In genomic region chr21:42401164-42401563, GRCh38 we compare ENCODE assay signal across 17 cellular contexts. TPM values are rescaled to one million over a fixed set of nuclear protein-coding genes. Genes with fewer than 3 reads are reported as not detected.
DNase-seq lines count a peak whose midpoint lies in the region; TF ChIP-seq lines count a peak whose summit lies in the region.
"Had no signal": no experiment of that assay in that cellular context is flagged by ENCODE, and none has a peak within 500 bp of the region (broad histone marks: within the 10 kb centered on the region; RNA-seq: fewer than 3 reads in every experiment).

No MANE protein-coding gene starts in this region.

- H3K27me3 Mint-ChIP-seq in T-helper 2 cell treated with Interferon-gamma antibody and Interleukin-4, amounts not matched to agents 5 μg/mL and 100 μg/mL, for 36 hours (ENCODE audit: low read depth) = no peaks in the 10 kb centered on the region
- H3K27me3 Mint-ChIP-seq in activated T-helper 2 cell treated with anti-CD3 and anti-CD28 coated beads, Interferon-gamma antibody, Interleukin-2, Interleukin-4, amounts not matched to agents 10 μg/mL and 5 μg/mL and 100 μg/mL, durations not matched to agents 14 hours and 24 hours and 36 hours (ENCODE audit: low read depth) = no peaks in the 10 kb centered on the region
- H3K27me3 Mint-ChIP-seq: dendritic cell treated with granulocyte-macrophage colony-stimulating factor and Interleukin-4, amounts not matched to agents 40 ng/mL and 50 ng/mL, for 4 days; type B pancreatic cell had no signal

- H3K27ac ChIP-seq in Peyer's patch = peak overlapping the region in 1 of 4 donors; percentile 37
- H3K27ac ChIP-seq: ovary, WERI-Rb-1 had no signal

- intact Hi-C loops in activated T-helper 2 cell treated with anti-CD3 and anti-CD28 coated beads, Interferon-gamma antibody, Interleukin-2, Interleukin-4, amounts not matched to agents 10 μg/mL and 5 μg/mL and 100 μg/mL, durations not matched to agents 14 hours and 24 hours and 36 hours (cut with micrococcal nuclease) = loop anchor here (5.0 to 10.0 kb wide), 2 partner anchors 126 to 396 kb away; no protein-coding TSS in a partner anchor

- POLR2A ChIA-PET in GM10248 (lab: Yijun Ruan, JAX) = no interaction called here

- TF ChIP-seq POLR2A in Peyer's patch (IDR thresholded peaks at IDR 0.05) = no peak

- H3K4me3 Mint-ChIP-seq in T-helper 2 cell treated with Interferon-gamma antibody and Interleukin-4, amounts not matched to agents 5 μg/mL and 100 μg/mL, for 36 hours = peak overlapping the region; percentile 63
- H3K4me3 Mint-ChIP-seq in activated T-helper 2 cell treated with anti-CD3 and anti-CD28 coated beads, Interferon-gamma antibody, Interleukin-2, Interleukin-4, amounts not matched to agents 10 μg/mL and 5 μg/mL and 100 μg/mL, durations not matched to agents 14 hours and 24 hours and 36 hours (ENCODE audit: low read depth) = peak overlapping the region; percentile 72
- H3K4me3 Mint-ChIP-seq: dendritic cell treated with granulocyte-macrophage colony-stimulating factor and Interleukin-4, amounts not matched to agents 40 ng/mL and 50 ng/mL, for 4 days; type B pancreatic cell had no signal

- H3K27ac Mint-ChIP-seq in T-helper 2 cell treated with Interferon-gamma antibody and Interleukin-4, amounts not matched to agents 5 μg/mL and 100 μg/mL, for 36 hours = peak overlapping the region; percentile 90
- peak overlapping the region; percentile 92 for H3K27ac Mint-ChIP-seq in activated T-helper 2 cell treated with anti-CD3 and anti-CD28 coated beads, Interferon-gamma antibody, Interleukin-2, Interleukin-4, amounts not matched to agents 10 μg/mL and 5 μg/mL and 100 μg/mL, durations not matched to agents 14 hours and 24 hours and 36 hours
- H3K27ac Mint-ChIP-seq: dendritic cell treated with granulocyte-macrophage colony-stimulating factor and Interleukin-4, amounts not matched to agents 40 ng/mL and 50 ng/mL, for 4 days had no signal

- H3K4me1 Mint-ChIP-seq in T-helper 2 cell treated with Interferon-gamma antibody and Interleukin-4, amounts not matched to agents 5 μg/mL and 100 μg/mL, for 36 hours (ENCODE audit: low read depth) = peaks cover 47% of the 10 kb centered on the region
- H3K4me1 Mint-ChIP-seq in activated T-helper 2 cell treated with anti-CD3 and anti-CD28 coated beads, Interferon-gamma antibody, Interleukin-2, Interleukin-4, amounts not matched to agents 10 μg/mL and 5 μg/mL and 100 μg/mL, durations not matched to agents 14 hours and 24 hours and 36 hours (ENCODE audit: low read depth) = peaks cover 44% of the 10 kb centered on the region

- no peak overlapping the region for H3K4me3 ChIP-seq in fibroblast of pulmonary artery (replicated peaks; ENCODE audit: low read depth, low read length)
- H3K4me3 ChIP-seq in Peyer's patch = no peak overlapping the region
- H3K4me3 ChIP-seq: ovary had no signal

- H3K9me3 ChIP-seq in Peyer's patch = peaks cover 0 to 3% (median 0%) of the 10 kb centered on the region in 4 donors
- H3K9me3 ChIP-seq: ovary had no signal

- H3K36me3 ChIP-seq in Peyer's patch = no peaks in the 10 kb centered on the region
- H3K36me3 ChIP-seq: ovary, WERI-Rb-1 had no signal

- peaks cover 29% of the 10 kb centered on the region for H3K36me3 Mint-ChIP-seq in T-helper 2 cell treated with Interferon-gamma antibody and Interleukin-4, amounts not matched to agents 5 μg/mL and 100 μg/mL, for 36 hours (ENCODE audit: low read depth)
- H3K36me3 Mint-ChIP-seq in activated T-helper 2 cell treated with anti-CD3 and anti-CD28 coated beads, Interferon-gamma antibody, Interleukin-2, Interleukin-4, amounts not matched to agents 10 μg/mL and 5 μg/mL and 100 μg/mL, durations not matched to agents 14 hours and 24 hours and 36 hours (ENCODE audit: low read depth) = peaks cover 72% of the 10 kb centered on the region
- H3K36me3 Mint-ChIP-seq: type B pancreatic cell had no signal

- CTCF ChIA-PET in GM10248 (lab: Yijun Ruan, JAX) = interaction anchor here (1.0 kb wide), 1 partner anchor 50 kb away, joined by 3 read pairs; no protein-coding TSS in a partner anchor

- TF ChIP-seq CTCF in fibroblast of pulmonary artery (IDR thresholded peaks at IDR 0.05; ENCODE audit: low read length, missing control alignments) = no peak
- TF ChIP-seq CTCF in GM10248 (IDR thresholded peaks at IDR 0.05; ENCODE audit: control extremely low read depth, extremely low read depth, low read depth, missing control alignments) = no peak
- TF ChIP-seq CTCF in Peyer's patch (IDR thresholded peaks at IDR 0.05) = no peak

- H3K9me3 Mint-ChIP-seq in T-helper 2 cell treated with Interferon-gamma antibody and Interleukin-4, amounts not matched to agents 5 μg/mL and 100 μg/mL, for 36 hours = peaks cover 7% of the 10 kb centered on the region
- H3K9me3 Mint-ChIP-seq in activated T-helper 2 cell treated with anti-CD3 and anti-CD28 coated beads, Interferon-gamma antibody, Interleukin-2, Interleukin-4, amounts not matched to agents 10 μg/mL and 5 μg/mL and 100 μg/mL, durations not matched to agents 14 hours and 24 hours and 36 hours = peaks cover 7% of the 10 kb centered on the region
- H3K9me3 Mint-ChIP-seq: dendritic cell treated with granulocyte-macrophage colony-stimulating factor and Interleukin-4, amounts not matched to agents 40 ng/mL and 50 ng/mL, for 4 days; type B pancreatic cell had no signal

- DNase-seq in T-helper 2 cell treated with Interferon-gamma antibody and Interleukin-4, amounts not matched to agents 5 μg/mL and 100 μg/mL, for 36 hours (ENCODE audit: low spot score) = no peak
- no peak for DNase-seq in T-helper 2 cell
- DNase-seq in Daoy (ENCODE audit: low read depth) = peak; percentile 59
- no peak for DNase-seq in activated T-helper 2 cell treated with anti-CD3 and anti-CD28 coated beads, Interferon-gamma antibody, Interleukin-2, Interleukin-4, amounts not matched to agents 10 μg/mL and 5 μg/mL and 100 μg/mL, durations not matched to agents 14 hours and 24 hours and 36 hours (ENCODE audit: low spot score)
- DNase-seq in fibroblast of pulmonary artery (ENCODE audit: low read depth) = peak; percentile 21
- DNase-seq in GM10248 (ENCODE audit: extremely low spot score) = no peak
- no peak for DNase-seq in iPS-NIHi11 (ENCODE audit: low spot score)
- DNase-seq in Peyer's patch = no peak
- DNase-seq: hippocampal formation, left cardiac atrium, NCI-H1092 treated with DMSO at 0.1 percent for 48 hours, NCI-H2107, ovary, WERI-Rb-1 had no signal

- no peaks in the 10 kb centered on the region for H3K4me1 ChIP-seq in Peyer's patch

- H3K27me3 ChIP-seq in Peyer's patch = no peaks in the 10 kb centered on the region
- H3K27me3 ChIP-seq: ovary had no signal

RNA-seq across cellular contexts. Expression of gene UBASH3A, which starts 2.5 kb away (rescaled TPM):
- 0.18 TPM in 1 of 2 replicates, not detected in the other for total RNA-seq in Daoy (2014; rRNA removed; shearing (Covaris generic))
- total RNA-seq in activated T-helper 2 cell treated with anti-CD3 and anti-CD28 coated beads, Interferon-gamma antibody, Interleukin-2, Interleukin-4, amounts not matched to agents 10 μg/mL and 5 μg/mL and 100 μg/mL, durations not matched to agents 14 hours and 24 hours and 36 hours = 86.0 and 87.4 TPM in 2 replicates
- 10 to 100 TPM in 1 of 4 donors, 1 to 10 TPM in 3; 3.9 to 14.0 (median 5.3) TPM for total RNA-seq in Peyer's patch
- total RNA-seq: A172 had no signal

RNA-seq across cellular contexts. Expression of gene TMPRSS3, which starts 5.3 kb away (rescaled TPM):
- total RNA-seq in Daoy (2014; rRNA removed; shearing (Covaris generic)) = 8.7 TPM in 1 of 2 replicates, not detected in the other
- 81.0 and 88.1 TPM in 2 replicates for total RNA-seq in activated T-helper 2 cell treated with anti-CD3 and anti-CD28 coated beads, Interferon-gamma antibody, Interleukin-2, Interleukin-4, amounts not matched to agents 10 μg/mL and 5 μg/mL and 100 μg/mL, durations not matched to agents 14 hours and 24 hours and 36 hours
- total RNA-seq in Peyer's patch = 1 to 10 TPM in 1 of 4 donors, under 1 TPM in 1, not detected in 2; 0.54 to 2.5 TPM

RNA-seq across cellular contexts. Expression of gene TFF1, which starts 34.8 kb away (rescaled TPM):
- total RNA-seq in Daoy (2014; rRNA removed; shearing (Covaris generic)) = not detected in 2 replicates
- total RNA-seq in activated T-helper 2 cell treated with anti-CD3 and anti-CD28 coated beads, Interferon-gamma antibody, Interleukin-2, Interleukin-4, amounts not matched to agents 10 μg/mL and 5 μg/mL and 100 μg/mL, durations not matched to agents 14 hours and 24 hours and 36 hours = 0.48 and 0.51 TPM in 2 replicates
- 100 to 1,000 TPM in 2 of 4 donors, 10 to 100 TPM in 1, not detected in 1; 32.4 to 136 (median 103) TPM for total RNA-seq in Peyer's patch
- total RNA-seq: A172, left cardiac atrium had no signal

RNA-seq across cellular contexts. Expression of gene TFF2, which starts 50.4 kb away (rescaled TPM):
- total RNA-seq in Daoy (2014; rRNA removed; shearing (Covaris generic)) = not detected in 2 replicates
- total RNA-seq in activated T-helper 2 cell treated with anti-CD3 and anti-CD28 coated beads, Interferon-gamma antibody, Interleukin-2, Interleukin-4, amounts not matched to agents 10 μg/mL and 5 μg/mL and 100 μg/mL, durations not matched to agents 14 hours and 24 hours and 36 hours = not detected in 2 replicates
- 1 to 10 TPM in 1 of 4 donors, not detected in 3; 6.7 TPM for total RNA-seq in Peyer's patch
- total RNA-seq: A172, left cardiac atrium had no signal

Comparison
In these comparisons a context has a peak if more than half of its experiments do, and no peak if none do; other contexts are left out.
1. DNase-seq: peak in Daoy (single experiment) and fibroblast of pulmonary artery (single experiment); none in T-helper 2 cell treated with Interferon-gamma antibody and Interleukin-4, amounts not matched to agents 5 μg/mL and 100 μg/mL, for 36 hours (single experiment), T-helper 2 cell (0 of 5), activated T-helper 2 cell treated with anti-CD3 and anti-CD28 coated beads, Interferon-gamma antibody, Interleukin-2, Interleukin-4, amounts not matched to agents 10 μg/mL and 5 μg/mL and 100 μg/mL, durations not matched to agents 14 hours and 24 hours and 36 hours (single experiment), GM10248 (single experiment), iPS-NIHi11 (single experiment) and Peyer's patch (0 of 3).